Comparison of ENCODE assay signal across 32 cellular contexts in the genomic region with DNA sequence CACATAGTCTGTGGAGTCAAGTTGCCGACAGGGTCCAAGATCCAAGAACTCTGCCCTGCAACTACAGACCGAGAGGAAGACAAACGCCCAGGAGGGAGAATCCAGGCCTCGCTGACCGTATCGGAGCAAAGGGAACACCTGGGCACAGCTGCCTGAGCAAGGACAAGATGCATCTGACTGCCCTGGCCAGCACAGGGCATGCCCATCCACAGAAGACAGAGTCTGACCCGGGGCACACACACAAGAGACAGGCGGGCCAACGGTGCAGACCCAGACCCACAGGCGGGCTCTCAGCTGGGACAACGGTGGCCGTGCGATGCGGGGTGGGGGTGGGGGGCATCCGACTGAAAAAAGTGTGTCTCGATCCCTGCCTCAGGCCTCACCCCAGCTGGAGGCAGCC.
"Had no signal": no experiment of that assay in that cellular context is flagged by ENCODE, and none has a peak within 500 bp of the region (broad histone marks: within the 10 kb centered on the region; RNA-seq: fewer than 3 reads in every experiment).

No MANE protein-coding gene starts in this region.

- H3K4me3 Mint-ChIP-seq: activated CD8-positive, alpha-beta memory T cell treated with anti-CD3 and anti-CD28 coated beads, Interleukin-2, amount 10 ng/mL, durations not matched to agents 7 days and 5 days; activated CD8-positive, alpha-beta T cell treated with anti-CD3 and anti-CD28 coated beads, Interleukin-2, amount 10 ng/mL, durations not matched to agents 7 days and 5 days; brain; endodermal cell; immature natural killer cell; natural killer cell; T-helper 17 cell; type B pancreatic cell had no signal

- H3K27me3 ChIP-seq: ascending aorta, right lobe of liver, uterus had no signal

- H3K4me3 ChIP-seq: ascending aorta, cardiac muscle cell, heart left ventricle, left lung, lower lobe of right lung, neural progenitor cell, right lobe of liver, thoracic aorta, uterus had no signal

- H3K9me3 ChIP-seq: right lobe of liver, uterus had no signal

- H3K4me2 ChIP-seq: neural progenitor cell had no signal

- H3K27ac ChIP-seq: ascending aorta, cardiac muscle cell, heart left ventricle, left lung, lower lobe of right lung, neural progenitor cell, right lobe of liver, thoracic aorta, uterus, WERI-Rb-1 had no signal

- ATAC-seq: activated CD8-positive, alpha-beta memory T cell treated with anti-CD3 and anti-CD28 coated beads, Interleukin-2, amount 10 ng/mL, durations not matched to agents 7 days and 5 days; activated CD8-positive, alpha-beta T cell treated with anti-CD3 and anti-CD28 coated beads, Interleukin-2, amount 10 ng/mL, durations not matched to agents 7 days and 5 days; activated T-cell treated with anti-CD3 and anti-CD28 coated beads, Interleukin-2, amount 50 U/mL, for 72 hours; esophagus mucosa; heart left ventricle; left lung; lower lobe of right lung; natural killer cell; right lobe of liver; T-helper 17 cell had no signal

- H2AFZ ChIP-seq: neural progenitor cell had no signal

- DNase-seq: activated CD4-positive, alpha-beta T cell treated with anti-CD3 and anti-CD28 coated beads, Interleukin-2, amount 50 U/mL, for 1 hour; activated CD4-positive, CD25-positive, alpha-beta regulatory T cell treated with anti-CD3 and anti-CD28 coated beads, Interleukin-2, amount 50 U/mL, for 72 hours; activated CD8-positive, alpha-beta memory T cell treated with anti-CD3 and anti-CD28 coated beads, Interleukin-2, amount 10 ng/mL, durations not matched to agents 7 days and 5 days; activated CD8-positive, alpha-beta T cell treated with anti-CD3 and anti-CD28 coated beads, Interleukin-2, amount 10 ng/mL, durations not matched to agents 7 days and 5 days; activated effector memory CD4-positive, alpha-beta T cell treated with Interleukin-2 at 50 U/mL for 16 hours; activated naive CD4-positive, alpha-beta T cell treated with Interleukin-2 at 50 U/mL for 16 hours; activated T-cell treated with anti-CD3 and anti-CD28 coated beads for 4 hours; activated T-cell treated with anti-CD3 and anti-CD28 coated beads, Interleukin-2, amount 50 U/mL, for 72 hours; endodermal cell; foreskin fibroblast; hypothalamus; immature natural killer cell; left lung; lower lobe of right lung; mesenchymal stem cell; natural killer cell; right lobe of liver; stimulated activated CD4-positive, alpha-beta T cell treated with anti-CD3 and anti-CD28 coated beads, Interleukin-2, amount 100 ng/mL, for 48 hours; stimulated activated naive CD4-positive, alpha-beta T cell treated with Interleukin-2 at 50 U/mL for 16 hours; T-helper 17 cell; T1000; uterus; WERI-Rb-1 had no signal

- H3K36me3 ChIP-seq: cardiac muscle cell, left lung, lower lobe of right lung, neural progenitor cell, right lobe of liver, thoracic aorta, uterus had no signal

- H3K27ac Mint-ChIP-seq: activated CD8-positive, alpha-beta memory T cell treated with anti-CD3 and anti-CD28 coated beads, Interleukin-2, amount 10 ng/mL, durations not matched to agents 7 days and 5 days; activated CD8-positive, alpha-beta T cell treated with anti-CD3 and anti-CD28 coated beads, Interleukin-2, amount 10 ng/mL, durations not matched to agents 7 days and 5 days; activated naive CD8-positive, alpha-beta T cell; activated T-cell treated with anti-CD3 and anti-CD28 coated beads, Interleukin-2, amount 50 U/mL, for 72 hours; endodermal cell; immature natural killer cell; natural killer cell; neural progenitor cell; T-helper 17 cell; type B pancreatic cell had no signal

- H3K9me3 Mint-ChIP-seq: natural killer cell had no signal

- H3K36me3 Mint-ChIP-seq: natural killer cell had no signal

- H3K4me1 Mint-ChIP-seq: endodermal cell, natural killer cell had no signal

- H3K9ac ChIP-seq: neural progenitor cell had no signal

- H3K27me3 Mint-ChIP-seq: activated naive CD8-positive, alpha-beta T cell; T-helper 17 cell had no signal
